ENCODE assay signal across 23 cellular contexts in the genomic region with DNA sequence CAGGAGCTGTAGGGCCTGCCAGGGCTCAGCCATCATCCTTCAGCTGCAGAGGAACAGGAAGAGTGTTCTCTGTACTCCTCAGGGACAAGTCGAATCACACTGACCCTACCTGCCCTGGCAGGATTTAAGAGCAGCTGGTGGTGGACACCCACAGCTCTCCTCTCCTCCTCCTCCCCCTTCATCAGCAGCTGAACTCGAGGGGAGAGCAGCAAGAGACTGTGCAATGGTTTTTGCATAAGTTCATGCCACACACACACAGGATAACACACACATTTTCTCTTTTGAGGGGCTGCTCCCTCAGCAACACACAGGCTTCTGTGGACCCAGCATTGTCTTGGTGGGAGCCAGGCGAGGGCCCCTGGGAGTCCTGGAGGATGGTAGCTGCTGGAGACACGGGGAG. TPM values are rescaled to one million over a fixed set of nuclear protein-coding genes. Genes with fewer than 3 reads are reported as not detected.
DNase-seq lines count a peak whose midpoint lies in the region; ATAC-seq, FAIRE-seq and TF ChIP-seq lines count a peak whose summit lies in the region.
"Had no signal": no experiment of that assay in that cellular context is flagged by ENCODE, and none has a peak within 500 bp of the region (broad histone marks: within the 10 kb centered on the region; RNA-seq: fewer than 3 reads in every experiment).

A gene with protein sequence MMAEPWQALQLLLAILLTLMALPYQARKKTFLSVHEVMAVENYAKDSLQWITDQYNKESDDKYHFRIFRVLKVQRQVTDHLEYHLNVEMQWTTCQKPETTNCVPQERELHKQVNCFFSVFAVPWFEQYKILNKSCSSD (minus strand): TSS at position 101 of the 400 bp plus-strand sequence. CDS start 65 bp downstream, at position 36.

- H4K20me1 ChIP-seq in BLaER1 (no peaks in the 10 kb centered on the region), keratinocyte (ENCODE audit: control insufficient read depth, extremely low read depth, insufficient read depth, low read length) (no peaks in the 10 kb centered on the region)

- H3K4me2 ChIP-seq in BLaER1: peak within 1 kb of the TSS; percentile 36; the same call in 1 of the 2 replicates
- no peak within 1 kb of the TSS for H3K4me2 ChIP-seq in keratinocyte (ENCODE audit: control insufficient read depth, extremely low read depth, insufficient read depth, low read depth, low read length)

- in situ Hi-C loops in GM13976 (cut with MboI; ENCODE audit: low sequenced_read_pairs, unreplicated experiment): no loop called here

- no peak for TF ChIP-seq POLR2A in gastroesophageal sphincter (IDR thresholded peaks at IDR 0.05)

- H3K9me1 ChIP-seq in keratinocyte (ENCODE audit: control insufficient read depth, extremely low read depth, insufficient read depth, low read length): peaks cover 3% of the 10 kb centered on the region

- no peak for TF ChIP-seq EP300 in gastroesophageal sphincter (IDR thresholded peaks at IDR 0.05)

- H2AFZ ChIP-seq in keratinocyte (ENCODE audit: control insufficient read depth, low read length): peak within 1 kb of the TSS; percentile 52

- TF ChIP-seq CTCF in GM13976 (IDR thresholded peaks at IDR 0.05; ENCODE audit: borderline replicate concordance, control extremely low read depth, extremely low read depth, insufficient read depth, missing control alignments) (no peak), WERI-Rb-1 (IDR thresholded peaks at IDR 0.05; ENCODE audit: low read depth, low read length) (no peak), keratinocyte (optimal IDR thresholded peaks at IDR 0.05 in 1 of 3, IDR thresholded peaks at IDR 0.05 in 1 of 3, conservative IDR thresholded peaks at IDR 0.05 in 1 of 3; ENCODE audit: extremely low read depth in 1 of 3, insufficient read depth in 2 of 3, low read length in 3 of 3) (no peak), gastroesophageal sphincter (IDR thresholded peaks at IDR 0.05) (no peak)

- no peak for FAIRE-seq in keratinocyte (lab: Jason Lieb, UNC)
- FAIRE-seq: A204.1, GM12892, HTR-8/SVneo had no signal

- H3K27ac ChIP-seq in BLaER1 (no peak within 1 kb of the TSS), WERI-Rb-1 (no peak within 1 kb of the TSS), keratinocyte (ENCODE audit: control insufficient read depth, insufficient read depth, low read length) (no peak within 1 kb of the TSS), gastroesophageal sphincter (no peak within 1 kb of the TSS)
- H3K27ac ChIP-seq: C4-2B had no signal

- dilution Hi-C loops in keratinocyte (cut with MboI; ENCODE audit: extremely low pct_ligation_motif_present, low sequenced_read_pairs): no loop called here

- no peak for ATAC-seq in gastroesophageal sphincter
- ATAC-seq: HCT116 had no signal

- H3K36me3 ChIP-seq in BLaER1: no peaks in the 10 kb centered on the region
- H3K36me3 ChIP-seq in WERI-Rb-1: no peaks in the 10 kb centered on the region
- H3K36me3 ChIP-seq in keratinocyte (ENCODE audit: control insufficient read depth in 2 of 2, extremely low read depth in 1 of 2, insufficient read depth in 2 of 2, low read length in 2 of 2): no peaks in the 10 kb centered on the region
- no peaks in the 10 kb centered on the region for H3K36me3 ChIP-seq in gastroesophageal sphincter
- H3K36me3 ChIP-seq: BE2C had no signal

- no peaks in the 10 kb centered on the region for H3K79me2 ChIP-seq in keratinocyte (ENCODE audit: control insufficient read depth, insufficient read depth, low read length)

- no peak within 1 kb of the TSS for H3K4me3 ChIP-seq in BLaER1
- no peak within 1 kb of the TSS for H3K4me3 ChIP-seq in WERI-Rb-1 (ENCODE audit: low read depth, low read length)
- H3K4me3 ChIP-seq in keratinocyte (ENCODE audit: control insufficient read depth in 2 of 3, extremely low read depth in 1 of 3, insufficient read depth in 2 of 3, low read depth in 1 of 3, low read length in 3 of 3): no peak within 1 kb of the TSS
- H3K4me3 ChIP-seq in gastroesophageal sphincter: no peak within 1 kb of the TSS

- WGBS in gastroesophageal sphincter (ENCODE audit: low coverage in 1 of 2), 2 donors: no CpG with 5 or more reads among the region's 4 CpGs

- peak; percentile 7 for DNase-seq in GM13976 (ENCODE audit: low spot score)
- DNase-seq in WERI-Rb-1: peak; percentile 32
- DNase-seq in keratinocyte (ENCODE audit: low read depth, low spot score): no peak
- no peak for DNase-seq in NK-92 (lab: John Stamatoyannopoulos, UW; ENCODE audit: unreplicated experiment)
- DNase-seq in NCI-H446 treated with DMSO at 0.1 percent for 48 hours (lab: John Stamatoyannopoulos, UW): no peak
- DNase-seq: ACHN; BE2C; CD4-positive, alpha-beta T cell; DMS153; DMS79; GDM1; HFFc6; KG1 had no signal

- no peaks in the 10 kb centered on the region for H3K27me3 ChIP-seq in BLaER1
- no peaks in the 10 kb centered on the region for H3K27me3 ChIP-seq in WERI-Rb-1 (ENCODE audit: insufficient read depth, low read depth, severe bottlenecking)
- H3K27me3 ChIP-seq in keratinocyte (ENCODE audit: control insufficient read depth, extremely low read depth, insufficient read depth, low read length): no peaks in the 10 kb centered on the region
- H3K27me3 ChIP-seq in gastroesophageal sphincter: peaks cover 20% of the 10 kb centered on the region
- H3K27me3 ChIP-seq: BE2C had no signal

- peaks cover 49% of the 10 kb centered on the region for H3K4me1 ChIP-seq in BLaER1
- no peaks in the 10 kb centered on the region for H3K4me1 ChIP-seq in keratinocyte (ENCODE audit: control insufficient read depth, extremely low read depth, insufficient read depth, low read length)
- H3K4me1 ChIP-seq in gastroesophageal sphincter: no peaks in the 10 kb centered on the region
- H3K4me1 ChIP-seq: BE2C had no signal

- H3K9ac ChIP-seq in BLaER1 (no peak within 1 kb of the TSS), keratinocyte (ENCODE audit: control insufficient read depth, extremely low read depth, insufficient read depth, low read length) (no peak within 1 kb of the TSS)

- H3K9me3 ChIP-seq in BLaER1 (no peaks in the 10 kb centered on the region), WERI-Rb-1 (ENCODE audit: severe bottlenecking) (no peaks in the 10 kb centered on the region), keratinocyte (ENCODE audit: control insufficient read depth, low read depth, low read length) (no peaks in the 10 kb centered on the region), gastroesophageal sphincter (peaks cover 0 to 6% (median 0%) of the 10 kb centered on the region in 3 donors)
- H3K9me3 ChIP-seq: BE2C had no signal

RNA-seq across cellular contexts. Expression of the gene that starts here (rescaled TPM):
- not detected in 3 replicates for polyA plus RNA-seq in keratinocyte
- not detected for polyA plus RNA-seq in keratinocyte (2011; ENCODE audit: low read depth)
- not detected in 2 replicates for polyA plus RNA-seq in keratinocyte (2011; cell fraction: cytosol; rRNA removed)
- polyA plus RNA-seq in keratinocyte (2011; cell fraction: nucleus; rRNA removed): not detected in 2 replicates
- not detected in 2 replicates for polyA plus RNA-seq in keratinocyte (2012; ENCODE audit: low replicate concordance)
- polyA minus RNA-seq in keratinocyte: not detected in 3 replicates
- not detected for polyA minus RNA-seq in keratinocyte (2011; cell fraction: cytosol; rRNA and poly(A)+ RNA removed)
- not detected in 2 replicates for polyA minus RNA-seq in keratinocyte (2011; cell fraction: nucleus; rRNA and poly(A)+ RNA removed)
- total RNA-seq in gastroesophageal sphincter: not detected
- total RNA-seq: CD4-positive, alpha-beta T cell; Daoy; H4; HFFc6 had no signal
- polyA plus RNA-seq: IgD-negative memory B cell had no signal

Comparison
In these comparisons a context has a peak if more than half of its experiments do, and no peak if none do; other contexts are left out.
1. DNase-seq: peak in GM13976 (single experiment) and WERI-Rb-1 (single experiment); none in keratinocyte (single experiment), NK-92 (single experiment) and NCI-H446 treated with DMSO at 0.1 percent for 48 hours (single experiment).